1 cellular context compared by ENCODE assay signal in the genomic region with DNA sequence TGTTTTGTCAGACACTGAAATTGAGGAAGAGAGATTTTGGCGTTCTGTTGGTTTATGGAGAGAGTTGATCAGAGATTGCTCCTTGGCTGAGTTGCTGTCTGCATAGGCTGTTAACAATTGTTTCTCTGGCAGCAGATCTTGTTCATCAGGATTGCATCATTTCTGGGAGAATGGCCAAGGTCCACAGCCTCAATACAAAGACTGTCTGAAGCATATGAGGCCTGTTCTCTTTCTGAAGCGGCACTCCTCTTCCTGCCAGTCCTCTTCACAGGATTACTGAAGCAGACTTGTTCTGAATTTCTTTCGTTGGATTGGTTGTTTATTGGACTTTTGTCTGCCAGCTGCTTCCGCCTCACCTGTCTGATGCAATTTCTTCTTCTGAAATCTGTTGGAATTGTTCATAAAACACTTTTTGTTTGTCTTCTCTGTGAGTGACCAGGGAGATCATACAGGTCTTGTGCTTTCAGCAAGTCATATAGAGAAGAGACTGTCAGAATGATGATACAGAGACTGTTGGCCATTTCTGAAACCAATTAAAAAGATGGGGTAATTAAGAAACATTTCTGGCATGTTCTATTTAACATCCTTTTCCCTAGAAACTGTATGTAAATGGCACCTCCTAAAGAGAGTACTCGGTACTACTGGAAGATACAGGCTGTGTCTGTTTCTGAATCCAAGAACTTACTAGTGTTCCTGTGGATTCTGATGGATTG.
TF ChIP-seq lines count a peak whose summit lies in the region.

No MANE protein-coding gene starts in this region.

TF ChIP-seq in HEK293, 187 proteins besides CTCF, POLR2A, EP300 and RAD21 (continued from another document and continues in another):
- TF ChIP-seq ZNF704 (tag by site-specific recombination; IDR thresholded peaks at IDR 0.05) (no peak), ZNF548 (tag by site-specific recombination; IDR thresholded peaks at IDR 0.05) (no peak), ZNF18 (tag by site-specific recombination; IDR thresholded peaks at IDR 0.05) (no peak), ZNF10 (tag by site-specific recombination; IDR thresholded peaks at IDR 0.05) (peak; percentile 18; the same call in 1 of the 2 replicates), ZNF544 (tag by site-specific recombination; IDR thresholded peaks at IDR 0.05) (no peak), ZNF48 (tag by site-specific recombination; IDR thresholded peaks at IDR 0.05) (no peak), KLF10 (tag by site-specific recombination; IDR thresholded peaks at IDR 0.05) (peak; percentile 21; the same call in 1 of the 2 replicates), ZNF660 (tag by site-specific recombination; IDR thresholded peaks at IDR 0.05) (peak; percentile 94), KLF9 (tag by site-specific recombination; IDR thresholded peaks at IDR 0.05; ENCODE audit: low read depth) (no peak), ZNF140 (tag by site-specific recombination; IDR thresholded peaks at IDR 0.05) (no peak), ZNF211 (tag by site-specific recombination; IDR thresholded peaks at IDR 0.05; ENCODE audit: low read depth) (no peak), ZBTB6 (tag by site-specific recombination; IDR thresholded peaks at IDR 0.05) (no peak), ZBTB17 (tag by site-specific recombination; IDR thresholded peaks at IDR 0.05) (peak; percentile 98), ZNF639 (tag by site-specific recombination; IDR thresholded peaks at IDR 0.05) (peak; percentile 60; the same call in 1 of the 2 replicates), ZEB2 (tag by site-specific recombination; IDR thresholded peaks at IDR 0.05) (peak; percentile 91), SP7 (tag by site-specific recombination; IDR thresholded peaks at IDR 0.05) (peak; percentile 66), HOXA7 (CRISPR knock-in tag; IDR thresholded peaks at IDR 0.05; ENCODE audit: borderline replicate concordance) (no peak), ZNF707 (tag by site-specific recombination; IDR thresholded peaks at IDR 0.05) (no peak), WT1 (tag by site-specific recombination; IDR thresholded peaks at IDR 0.05) (no peak), IKZF3 (tag by site-specific recombination; IDR thresholded peaks at IDR 0.05) (peak; percentile 83), ZBTB8A (tag by site-specific recombination; IDR thresholded peaks at IDR 0.05) (peak; percentile 18; the same call in 1 of the 2 replicates), ZFP69B (tag by site-specific recombination; IDR thresholded peaks at IDR 0.05) (peak; percentile 48; the same call in 1 of the 2 replicates), ZNF335 (tag by site-specific recombination; conservative IDR thresholded peaks at IDR 0.05) (peak; percentile 47; the same call in 1 of the 2 replicates), ZNF391 (tag by site-specific recombination; IDR thresholded peaks at IDR 0.05; ENCODE audit: borderline replicate concordance, low read depth) (no peak; the same call in 1 of the 2 replicates), ZBTB26 (tag by site-specific recombination; optimal IDR thresholded peaks at IDR 0.05) (no peak), KLF8 (tag by site-specific recombination; IDR thresholded peaks at IDR 0.05) (peak; percentile 48; the same call in 1 of the 2 replicates), ZSCAN5A (tag by site-specific recombination; IDR thresholded peaks at IDR 0.05) (no peak), ZNF677 (tag by site-specific recombination; IDR thresholded peaks at IDR 0.05) (no peak), ZSCAN16 (tag by site-specific recombination; IDR thresholded peaks at IDR 0.05) (0 out of 2 replicates have a peak, but pooled peaks have one; percentile 61), ZNF626 (tag by site-specific recombination; IDR thresholded peaks at IDR 0.05) (no peak)
- TF ChIP-seq, protein P1, sequence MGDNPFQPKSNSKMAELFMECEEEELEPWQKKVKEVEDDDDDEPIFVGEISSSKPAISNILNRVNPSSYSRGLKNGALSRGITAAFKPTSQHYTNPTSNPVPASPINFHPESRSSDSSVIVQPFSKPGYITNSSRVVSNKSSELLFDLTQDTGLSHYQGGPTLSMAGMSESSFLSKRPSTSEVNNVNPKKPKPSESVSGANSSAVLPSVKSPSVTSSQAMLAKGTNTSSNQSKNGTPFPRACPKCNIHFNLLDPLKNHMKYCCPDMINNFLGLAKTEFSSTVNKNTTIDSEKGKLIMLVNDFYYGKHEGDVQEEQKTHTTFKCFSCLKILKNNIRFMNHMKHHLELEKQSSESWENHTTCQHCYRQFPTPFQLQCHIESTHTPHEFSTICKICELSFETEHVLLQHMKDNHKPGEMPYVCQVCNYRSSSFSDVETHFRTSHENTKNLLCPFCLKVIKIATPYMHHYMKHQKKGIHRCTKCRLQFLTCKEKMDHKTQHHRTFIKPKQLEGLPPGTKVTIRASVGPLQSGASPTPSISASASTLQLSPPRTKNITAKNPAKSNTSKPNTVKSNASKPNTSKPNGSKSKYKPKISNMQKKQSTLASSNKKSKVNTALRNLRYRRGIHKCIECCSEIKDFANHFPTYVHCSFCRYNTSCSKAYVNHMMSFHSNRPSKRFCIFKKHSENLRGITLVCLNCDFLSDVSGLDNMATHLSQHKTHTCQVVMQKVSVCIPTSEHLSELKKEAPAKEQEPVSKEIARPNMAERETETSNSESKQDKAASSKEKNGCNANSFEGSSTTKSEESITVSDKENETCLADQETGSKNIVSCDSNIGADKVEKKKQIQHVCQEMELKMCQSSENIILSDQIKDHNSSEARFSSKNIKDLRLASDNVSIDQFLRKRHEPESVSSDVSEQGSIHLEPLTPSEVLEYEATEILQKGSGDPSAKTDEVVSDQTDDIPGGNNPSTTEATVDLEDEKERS (tag by site-specific recombination; IDR thresholded peaks at IDR 0.05): no peak
- TF ChIP-seq, protein P2, sequence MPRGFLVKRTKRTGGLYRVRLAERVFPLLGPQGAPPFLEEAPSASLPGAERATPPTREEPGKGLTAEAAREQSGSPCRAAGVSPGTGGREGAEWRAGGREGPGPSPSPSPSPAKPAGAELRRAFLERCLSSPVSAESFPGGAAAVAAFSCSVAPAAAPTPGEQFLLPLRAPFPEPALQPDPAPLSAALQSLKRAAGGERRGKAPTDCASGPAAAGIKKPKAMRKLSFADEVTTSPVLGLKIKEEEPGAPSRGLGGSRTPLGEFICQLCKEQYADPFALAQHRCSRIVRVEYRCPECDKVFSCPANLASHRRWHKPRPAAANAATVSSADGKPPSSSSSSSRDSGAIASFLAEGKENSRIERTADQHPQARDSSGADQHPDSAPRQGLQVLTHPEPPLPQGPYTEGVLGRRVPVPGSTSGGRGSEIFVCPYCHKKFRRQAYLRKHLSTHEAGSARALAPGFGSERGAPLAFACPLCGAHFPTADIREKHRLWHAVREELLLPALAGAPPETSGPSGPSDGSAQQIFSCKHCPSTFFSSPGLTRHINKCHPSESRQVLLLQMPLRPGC (tag by site-specific recombination; IDR thresholded peaks at IDR 0.05): no peak
- TF ChIP-seq, protein P3, sequence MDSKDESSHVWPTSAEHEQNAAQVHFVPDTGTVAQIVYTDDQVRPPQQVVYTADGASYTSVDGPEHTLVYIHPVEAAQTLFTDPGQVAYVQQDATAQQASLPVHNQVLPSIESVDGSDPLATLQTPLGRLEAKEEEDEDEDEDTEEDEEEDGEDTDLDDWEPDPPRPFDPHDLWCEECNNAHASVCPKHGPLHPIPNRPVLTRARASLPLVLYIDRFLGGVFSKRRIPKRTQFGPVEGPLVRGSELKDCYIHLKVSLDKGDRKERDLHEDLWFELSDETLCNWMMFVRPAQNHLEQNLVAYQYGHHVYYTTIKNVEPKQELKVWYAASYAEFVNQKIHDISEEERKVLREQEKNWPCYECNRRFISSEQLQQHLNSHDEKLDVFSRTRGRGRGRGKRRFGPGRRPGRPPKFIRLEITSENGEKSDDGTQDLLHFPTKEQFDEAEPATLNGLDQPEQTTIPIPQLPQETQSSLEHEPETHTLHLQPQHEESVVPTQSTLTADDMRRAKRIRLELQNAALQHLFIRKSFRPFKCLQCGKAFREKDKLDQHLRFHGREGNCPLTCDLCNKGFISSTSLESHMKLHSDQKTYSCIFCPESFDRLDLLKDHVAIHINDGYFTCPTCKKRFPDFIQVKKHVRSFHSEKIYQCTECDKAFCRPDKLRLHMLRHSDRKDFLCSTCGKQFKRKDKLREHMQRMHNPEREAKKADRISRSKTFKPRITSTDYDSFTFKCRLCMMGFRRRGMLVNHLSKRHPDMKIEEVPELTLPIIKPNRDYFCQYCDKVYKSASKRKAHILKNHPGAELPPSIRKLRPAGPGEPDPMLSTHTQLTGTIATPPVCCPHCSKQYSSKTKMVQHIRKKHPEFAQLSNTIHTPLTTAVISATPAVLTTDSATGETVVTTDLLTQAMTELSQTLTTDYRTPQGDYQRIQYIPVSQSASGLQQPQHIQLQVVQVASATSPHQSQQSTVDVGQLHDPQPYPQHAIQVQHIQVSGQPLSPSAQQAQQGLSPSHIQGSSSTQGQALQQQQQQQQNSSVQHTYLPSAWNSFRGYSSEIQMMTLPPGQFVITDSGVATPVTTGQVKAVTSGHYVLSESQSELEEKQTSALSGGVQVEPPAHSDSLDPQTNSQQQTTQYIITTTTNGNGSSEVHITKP (tag by site-specific recombination; IDR thresholded peaks at IDR 0.05): peak; percentile 45; the same call in 1 of the 2 replicates
- TF ChIP-seq, protein P4, sequence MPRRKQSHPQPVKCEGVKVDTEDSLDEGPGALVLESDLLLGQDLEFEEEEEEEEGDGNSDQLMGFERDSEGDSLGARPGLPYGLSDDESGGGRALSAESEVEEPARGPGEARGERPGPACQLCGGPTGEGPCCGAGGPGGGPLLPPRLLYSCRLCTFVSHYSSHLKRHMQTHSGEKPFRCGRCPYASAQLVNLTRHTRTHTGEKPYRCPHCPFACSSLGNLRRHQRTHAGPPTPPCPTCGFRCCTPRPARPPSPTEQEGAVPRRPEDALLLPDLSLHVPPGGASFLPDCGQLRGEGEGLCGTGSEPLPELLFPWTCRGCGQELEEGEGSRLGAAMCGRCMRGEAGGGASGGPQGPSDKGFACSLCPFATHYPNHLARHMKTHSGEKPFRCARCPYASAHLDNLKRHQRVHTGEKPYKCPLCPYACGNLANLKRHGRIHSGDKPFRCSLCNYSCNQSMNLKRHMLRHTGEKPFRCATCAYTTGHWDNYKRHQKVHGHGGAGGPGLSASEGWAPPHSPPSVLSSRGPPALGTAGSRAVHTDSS (tag by site-specific recombination; IDR thresholded peaks at IDR 0.05): no peak
